Comparison of ENCODE assay signal across 8 cellular contexts in the genomic region with DNA sequence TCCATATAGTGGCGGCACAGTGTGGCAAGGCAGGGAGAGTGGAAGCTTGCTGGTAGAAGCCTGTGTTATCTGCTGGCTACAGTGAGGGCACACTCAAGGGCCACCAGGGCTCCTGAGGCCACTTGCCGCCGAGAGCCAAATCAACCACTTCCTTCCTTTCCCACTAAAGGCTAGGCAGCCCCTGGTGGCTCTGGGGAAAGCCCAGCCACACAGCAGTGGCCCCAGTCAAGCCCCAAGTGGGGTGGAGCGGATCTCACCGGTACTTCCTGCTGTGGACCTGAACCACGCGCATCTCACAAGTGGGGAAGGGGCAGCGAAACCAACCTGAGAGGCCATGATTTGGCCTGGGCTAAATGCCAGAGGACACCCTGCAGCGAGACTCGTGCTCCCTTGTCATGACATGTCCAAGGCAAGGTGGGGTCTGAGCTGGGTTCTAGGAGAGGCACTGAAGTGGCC. TPM values are rescaled to one million over a fixed set of nuclear protein-coding genes. Genes with fewer than 3 reads are reported as not detected.
DNase-seq lines count a peak whose midpoint lies in the region; ATAC-seq and TF ChIP-seq lines count a peak whose summit lies in the region.

No MANE protein-coding gene starts in this region.

- no peak overlapping the region for H2AFZ ChIP-seq in OCI-LY1 (ENCODE audit: low read length)
- no peak overlapping the region for H2AFZ ChIP-seq in neuronal stem cell (ENCODE audit: low read length)

- peaks cover 90% of the 10 kb centered on the region for H3K4me1 Mint-ChIP-seq in stimulated activated naive CD8-positive, alpha-beta T cell treated with anti-CD3 and anti-CD28 coated beads, Interleukin-15, amount 100 ng/mL, for 72 hours

- H3K9me3 ChIP-seq in OCI-LY1 (ENCODE audit: low read length) (no peaks in the 10 kb centered on the region), neuronal stem cell (replicated peaks in 1 of 2; ENCODE audit: control insufficient read depth in 2 of 2, insufficient read depth in 1 of 2, low read depth in 1 of 2, low read length in 2 of 2) (no peaks in the 10 kb centered on the region), WERI-Rb-1 (ENCODE audit: severe bottlenecking) (no peaks in the 10 kb centered on the region)

- H3K36me3 ChIP-seq in OCI-LY1 (ENCODE audit: insufficient read depth, low read length) (no peaks in the 10 kb centered on the region), neuronal stem cell (replicated peaks in 1 of 2; ENCODE audit: control insufficient read depth in 2 of 2, insufficient read depth in 2 of 2, low read length in 2 of 2) (peaks cover 0 to 1% of the 10 kb centered on the region in 2 donors), WERI-Rb-1 (no peaks in the 10 kb centered on the region; the same call in 1 of the 2 replicates)

- no peak for TF ChIP-seq CTCF in OCI-LY1 (IDR thresholded peaks at IDR 0.05; ENCODE audit: low read length)
- no peak for TF ChIP-seq CTCF in WERI-Rb-1 (IDR thresholded peaks at IDR 0.05; ENCODE audit: low read depth, low read length)

- peaks cover 28% of the 10 kb centered on the region for H3K79me1 ChIP-seq in neuronal stem cell (ENCODE audit: low read depth, low read length)

- ATAC-seq in stimulated activated naive CD8-positive, alpha-beta T cell treated with anti-CD3 and anti-CD28 coated beads, Interleukin-15, amount 100 ng/mL, for 72 hours: peak; percentile 86
- no peak for ATAC-seq in GM18517 (IDR thresholded peaks at IDR 0.05; ENCODE audit: unreplicated experiment)

- no peak overlapping the region for H2BK12ac ChIP-seq in neuronal stem cell (ENCODE audit: low read length)

- H3K4me2 ChIP-seq in OCI-LY1 (ENCODE audit: low read length): peak overlapping the region; percentile 49
- H3K4me2 ChIP-seq in neuronal stem cell (ENCODE audit: insufficient read depth, low read length, poor library complexity, severe bottlenecking): no peak overlapping the region

- peak overlapping the region in 1 of 2 donors; percentile 49 for H3K27ac Mint-ChIP-seq in stimulated activated naive CD8-positive, alpha-beta T cell treated with anti-CD3 and anti-CD28 coated beads, Interleukin-15, amount 100 ng/mL, for 72 hours

- no peak overlapping the region for H2BK120ac ChIP-seq in neuronal stem cell (ENCODE audit: low read depth, low read length)

- no peak overlapping the region; the same call in 1 of the 2 replicates for H3K9ac ChIP-seq in OCI-LY1 (ENCODE audit: low read length)
- no peak overlapping the region for H3K9ac ChIP-seq in neuronal stem cell (ENCODE audit: low read depth, low read length, poor library complexity)

- no peak overlapping the region for H3K23ac ChIP-seq in neuronal stem cell (ENCODE audit: low read depth, low read length, poor library complexity)

- no peaks in the 10 kb centered on the region for H4K20me1 ChIP-seq in OCI-LY1 (ENCODE audit: insufficient read depth, low read length)

- no peak overlapping the region for H3K4ac ChIP-seq in neuronal stem cell (ENCODE audit: low read length)

- no peaks in the 10 kb centered on the region for H3K9me2 ChIP-seq in OCI-LY1 (ENCODE audit: low read depth, low read length)

- H3K14ac ChIP-seq in neuronal stem cell (ENCODE audit: low read length): no peak overlapping the region

- H3K9me3 Mint-ChIP-seq in stimulated activated naive CD8-positive, alpha-beta T cell treated with anti-CD3 and anti-CD28 coated beads, Interleukin-15, amount 100 ng/mL, for 72 hours: no peaks in the 10 kb centered on the region

- peaks cover 57% of the 10 kb centered on the region for H3K79me2 ChIP-seq in OCI-LY1 (ENCODE audit: insufficient read depth, low read length)

- H2AK5ac ChIP-seq in neuronal stem cell (ENCODE audit: low read depth, low read length): no peak overlapping the region

- no peak overlapping the region for H3K18ac ChIP-seq in neuronal stem cell (ENCODE audit: low read length)

- DNase-seq in activated gamma-delta T cell treated with Interleukin-2 at 50 U/mL for 16 hours (peak; percentile 46), activated gamma-delta T cell (lab: John Stamatoyannopoulos, UW) (no peak), neuronal stem cell (ENCODE audit: low spot score) (no peak), WERI-Rb-1 (no peak)
- DNase-seq in activated effector memory CD4-positive, alpha-beta T cell treated with anti-CD3 and anti-CD28 coated beads, Interleukin-2, amount 50 U/mL, for 16 hours: peak; percentile 79
- DNase-seq in stimulated activated naive CD8-positive, alpha-beta T cell treated with anti-CD3 and anti-CD28 coated beads, Interleukin-15, amount 100 ng/mL, for 72 hours: peak; percentile 58 to 72

- no peak overlapping the region for H2BK5ac ChIP-seq in neuronal stem cell (ENCODE audit: low read length)

- H3K27ac ChIP-seq in OCI-LY1 (ENCODE audit: low read depth, low read length, poor library complexity, severe bottlenecking): peak overlapping the region; percentile 76
- no peak overlapping the region for H3K27ac ChIP-seq in neuronal stem cell (replicated peaks; ENCODE audit: low read length)
- H3K27ac ChIP-seq in WERI-Rb-1: no peak overlapping the region

- no peak overlapping the region for H4K91ac ChIP-seq in neuronal stem cell (ENCODE audit: low read depth, low read length, poor library complexity)

- no peak overlapping the region for H4K8ac ChIP-seq in neuronal stem cell (ENCODE audit: low read depth, low read length)

- H3K4me3 ChIP-seq in OCI-LY1 (ENCODE audit: low read depth, low read length, poor library complexity, severe bottlenecking) (no peak overlapping the region), neuronal stem cell (ENCODE audit: low read length in 2 of 2) (no peak overlapping the region), WERI-Rb-1 (ENCODE audit: low read depth, low read length) (no peak overlapping the region)

- peak overlapping the region; percentile 67 to 74 for H3K4me3 Mint-ChIP-seq in stimulated activated naive CD8-positive, alpha-beta T cell treated with anti-CD3 and anti-CD28 coated beads, Interleukin-15, amount 100 ng/mL, for 72 hours

- peaks cover 98% of the 10 kb centered on the region for H3K4me1 ChIP-seq in OCI-LY1 (ENCODE audit: insufficient read depth, low read length, severe bottlenecking)
- peaks cover 11 to 18% of the 10 kb centered on the region in 2 donors for H3K4me1 ChIP-seq in neuronal stem cell (ENCODE audit: control insufficient read depth in 2 of 2, insufficient read depth in 1 of 2, low read depth in 1 of 2, low read length in 2 of 2)

- H3F3A ChIP-seq in OCI-LY1 (ENCODE audit: insufficient read depth, low read length): no peaks in the 10 kb centered on the region

- H3K27me3 Mint-ChIP-seq in stimulated activated naive CD8-positive, alpha-beta T cell treated with anti-CD3 and anti-CD28 coated beads, Interleukin-15, amount 100 ng/mL, for 72 hours: no peaks in the 10 kb centered on the region

- WGBS in neuronal stem cell (ENCODE audit: extremely low coverage in 2 of 2, insufficient read length in 2 of 2, insufficient replicate concordance in 1 of 2), 2 donors: no CpG with 5 or more reads among the region's 10 CpGs

- no peaks in the 10 kb centered on the region for H3K27me3 ChIP-seq in OCI-LY1 (ENCODE audit: insufficient read depth, low read length)
- H3K27me3 ChIP-seq in neuronal stem cell (ENCODE audit: control insufficient read depth in 3 of 3, insufficient read depth in 3 of 3, low read depth in 1 of 3, low read length in 3 of 3): no peaks in the 10 kb centered on the region
- H3K27me3 ChIP-seq in WERI-Rb-1 (ENCODE audit: insufficient read depth, low read depth, severe bottlenecking): no peaks in the 10 kb centered on the region

- H2BK15ac ChIP-seq in neuronal stem cell (ENCODE audit: low read length): no peak overlapping the region

RNA-seq across cellular contexts. Expression of gene SLC35E1, which starts 21.9 kb away (rescaled TPM):
- polyA plus RNA-seq in neuronal stem cell (2013, experiment 1 of 2): 23.9 TPM
- 24.3 TPM for polyA plus RNA-seq in neuronal stem cell (2013, experiment 2 of 2)

RNA-seq across cellular contexts. Expression of gene MED26, which starts 33.8 kb away (rescaled TPM):
- 4.4 TPM for polyA plus RNA-seq in neuronal stem cell (2013, experiment 1 of 2)
- 4.7 TPM for polyA plus RNA-seq in neuronal stem cell (2013, experiment 2 of 2)

RNA-seq across cellular contexts. Expression of gene CHERP, which starts 51.9 kb away (rescaled TPM):
- 40.7 TPM for polyA plus RNA-seq in neuronal stem cell (2013, experiment 1 of 2)
- polyA plus RNA-seq in neuronal stem cell (2013, experiment 2 of 2): 40.6 TPM

Comparison
In these comparisons a context has a peak if more than half of its experiments do, and no peak if none do; other contexts are left out.
1. DNase-seq: peak in activated gamma-delta T cell treated with Interleukin-2 at 50 U/mL for 16 hours (single experiment), activated effector memory CD4-positive, alpha-beta T cell treated with anti-CD3 and anti-CD28 coated beads, Interleukin-2, amount 50 U/mL, for 16 hours (single experiment) and stimulated activated naive CD8-positive, alpha-beta T cell treated with anti-CD3 and anti-CD28 coated beads, Interleukin-15, amount 100 ng/mL, for 72 hours (2 of 2); none in activated gamma-delta T cell (single experiment), neuronal stem cell (single experiment) and WERI-Rb-1 (single experiment).